9 cellular contexts compared by ENCODE assay signal in genomic region chr17:75843577-75844529, GRCh38. TPM values are rescaled to one million over a fixed set of nuclear protein-coding genes. Genes with fewer than 3 reads are reported as not detected.
DNase-seq lines count a peak whose midpoint lies in the region; ATAC-seq and TF ChIP-seq lines count a peak whose summit lies in the region.
"Had no signal": no experiment of that assay in that cellular context is flagged by ENCODE, and none has a peak within 500 bp of the region (broad histone marks: within the 10 kb centered on the region; RNA-seq: fewer than 3 reads in every experiment).

Gene UNC13D (minus strand): TSS chr17:75844404. CDS start chr17:75844337, 67 bp downstream.

- TF ChIP-seq CTCF in kidney epithelial cell (IDR thresholded peaks at IDR 0.05; ENCODE audit: insufficient read depth, low read length, poor library complexity, severe bottlenecking) (no peak), MM.1S (IDR thresholded peaks at IDR 0.05; ENCODE audit: low read length) (no peak)

- DNase-seq in SJCRH30 (peak in 1 of 2 experiments; percentile 50), kidney epithelial cell (ENCODE audit: low read depth) (no peak), MM.1S (no peak), dermis blood vessel endothelial cell (no peak)
- peak; percentile 75 for DNase-seq in activated naive CD4-positive, alpha-beta T cell treated with anti-CD3 and anti-CD28 coated beads for 36 hours
- peak; percentile 46 for DNase-seq in stimulated activated naive B cell treated with anti-CD40 and anti-IgM and Interleukin-4, amounts not matched to agents 10 μg/mL and 1 μg/mL and 100 μg/mL, for 72 hours

- H3K27me3 ChIP-seq in SJCRH30 (no peaks in the 10 kb centered on the region), kidney epithelial cell (ENCODE audit: control insufficient read depth, insufficient read depth, low read length) (no peaks in the 10 kb centered on the region), MM.1S (replicated peaks; ENCODE audit: insufficient read depth, low read length) (peaks cover 7% of the 10 kb centered on the region; the same call in 1 of the 2 replicates)
- H3K27me3 ChIP-seq: SJSA1 had no signal

- peak; percentile 44 to 53 for ATAC-seq in stimulated activated naive B cell treated with anti-CD40 and anti-IgM and Interleukin-4, amounts not matched to agents 10 μg/mL and 1 μg/mL and 100 μg/mL, for 72 hours (replicated peaks)
- no peak for ATAC-seq in HG02884 (IDR thresholded peaks at IDR 0.05; ENCODE audit: unreplicated experiment)

- H3K9me3 ChIP-seq in SJCRH30 (replicated peaks) (no peaks in the 10 kb centered on the region), MM.1S (replicated peaks; ENCODE audit: insufficient read depth, low read length) (no peaks in the 10 kb centered on the region)
- H3K9me3 ChIP-seq: SJSA1 had no signal

- H3K9me3 Mint-ChIP-seq in activated naive CD4-positive, alpha-beta T cell treated with anti-CD3 and anti-CD28 coated beads for 36 hours = no peaks in the 10 kb centered on the region
- no peaks in the 10 kb centered on the region for H3K9me3 Mint-ChIP-seq in stimulated activated naive B cell treated with anti-CD40 and anti-IgM and Interleukin-4, amounts not matched to agents 10 μg/mL and 1 μg/mL and 100 μg/mL, for 72 hours

- peaks cover 22% of the 10 kb centered on the region for H3K4me1 Mint-ChIP-seq in activated naive CD4-positive, alpha-beta T cell treated with anti-CD3 and anti-CD28 coated beads for 36 hours (ENCODE audit: low read depth)
- H3K4me1 Mint-ChIP-seq in stimulated activated naive B cell treated with anti-CD40 and anti-IgM and Interleukin-4, amounts not matched to agents 10 μg/mL and 1 μg/mL and 100 μg/mL, for 72 hours = peaks cover 24 to 48% of the 10 kb centered on the region in 2 donors

- H3K36me3 ChIP-seq in SJCRH30 (peaks cover 11% of the 10 kb centered on the region; the same call in 1 of the 2 replicates), kidney epithelial cell (ENCODE audit: control insufficient read depth, insufficient read depth, low read length) (peaks cover 2% of the 10 kb centered on the region), MM.1S (replicated peaks; ENCODE audit: insufficient read depth, low read length) (no peaks in the 10 kb centered on the region)

- CTCF ChIA-PET in activated naive CD4-positive, alpha-beta T cell treated with anti-CD3 and anti-CD28 coated beads for 36 hours (lab: Charles Lee) = interaction anchor here (0.5 to 4.9 kb wide), 4 partner anchors 11 to 72 kb away, joined by 3 to 32 read pairs (median 13); partner anchors contain the start of gene WBP2

- H3K27ac ChIP-seq in SJCRH30 (no peak within 1 kb of the TSS), MM.1S (ENCODE audit: low read length) (no peak within 1 kb of the TSS)
- H3K27ac ChIP-seq: SJSA1 had no signal

- no peak within 1 kb of the TSS for H2AFZ ChIP-seq in MM.1S (ENCODE audit: low read length)

- H3K4me2 ChIP-seq in MM.1S (ENCODE audit: low read depth, low read length) = no peak within 1 kb of the TSS

- H3K79me2 ChIP-seq in MM.1S (ENCODE audit: low read length) = no peaks in the 10 kb centered on the region

- peaks cover 13% of the 10 kb centered on the region for H3K36me3 Mint-ChIP-seq in activated naive CD4-positive, alpha-beta T cell treated with anti-CD3 and anti-CD28 coated beads for 36 hours (ENCODE audit: low read depth)
- H3K36me3 Mint-ChIP-seq in stimulated activated naive B cell treated with anti-CD40 and anti-IgM and Interleukin-4, amounts not matched to agents 10 μg/mL and 1 μg/mL and 100 μg/mL, for 72 hours = peaks cover 34 to 42% of the 10 kb centered on the region in 2 donors

- H3K27me3 Mint-ChIP-seq in activated naive CD4-positive, alpha-beta T cell treated with anti-CD3 and anti-CD28 coated beads for 36 hours (ENCODE audit: low read depth) = no peaks in the 10 kb centered on the region
- no peaks in the 10 kb centered on the region for H3K27me3 Mint-ChIP-seq in stimulated activated naive B cell treated with anti-CD40 and anti-IgM and Interleukin-4, amounts not matched to agents 10 μg/mL and 1 μg/mL and 100 μg/mL, for 72 hours

- peak; percentile 45 for TF ChIP-seq POLR2A in GM19193 (IDR thresholded peaks at IDR 0.05; ENCODE audit: extremely low read depth, insufficient read depth, insufficient read length)

- peak within 1 kb of the TSS; percentile 98 for H3K27ac Mint-ChIP-seq in activated naive CD4-positive, alpha-beta T cell treated with anti-CD3 and anti-CD28 coated beads for 36 hours
- H3K27ac Mint-ChIP-seq in stimulated activated naive B cell treated with anti-CD40 and anti-IgM and Interleukin-4, amounts not matched to agents 10 μg/mL and 1 μg/mL and 100 μg/mL, for 72 hours = peak within 1 kb of the TSS; percentile 95

- no peaks in the 10 kb centered on the region for H3K9me2 ChIP-seq in MM.1S (replicated peaks; ENCODE audit: insufficient read depth, low read length)

- H3K9ac ChIP-seq in MM.1S (ENCODE audit: low read length) = no peak within 1 kb of the TSS

- H3K4me3 ChIP-seq in SJCRH30 = peak within 1 kb of the TSS; percentile 31
- no peak within 1 kb of the TSS for H3K4me3 ChIP-seq in kidney epithelial cell (ENCODE audit: low read depth, low read length)
- H3K4me3 ChIP-seq in MM.1S (ENCODE audit: low read length) = no peak within 1 kb of the TSS
- H3K4me3 ChIP-seq: SJSA1 had no signal

- H3K4me1 ChIP-seq in SJCRH30 (peaks cover 17% of the 10 kb centered on the region; the same call in 1 of the 2 replicates), MM.1S (ENCODE audit: low read length) (no peaks in the 10 kb centered on the region)

- intact Hi-C loops in activated naive CD4-positive, alpha-beta T cell treated with anti-CD3 and anti-CD28 coated beads for 36 hours (cut with micrococcal nuclease) = loop anchor here (1.0 kb wide), 4 partner anchors 11 to 65 kb away; partner anchors contain the start of genes UNK and WBP2

- H3K4me3 Mint-ChIP-seq in activated naive CD4-positive, alpha-beta T cell treated with anti-CD3 and anti-CD28 coated beads for 36 hours = peak within 1 kb of the TSS; percentile 95
- peak within 1 kb of the TSS; percentile 93 to 96 for H3K4me3 Mint-ChIP-seq in stimulated activated naive B cell treated with anti-CD40 and anti-IgM and Interleukin-4, amounts not matched to agents 10 μg/mL and 1 μg/mL and 100 μg/mL, for 72 hours

- H4K20me1 ChIP-seq in MM.1S (ENCODE audit: insufficient read depth, low read length) = no peaks in the 10 kb centered on the region

- H3F3A ChIP-seq in MM.1S (ENCODE audit: insufficient read depth, low read length) = no peaks in the 10 kb centered on the region

RNA-seq across cellular contexts. Expression of gene UNC13D, which starts in this region (rescaled TPM):
- total RNA-seq in SJCRH30 (2014; rRNA removed; shearing (Covaris generic)) = 1.4 and 3.2 TPM in 2 replicates
- total RNA-seq in activated naive CD4-positive, alpha-beta T cell treated with anti-CD3 and anti-CD28 coated beads for 36 hours = 10 to 100 TPM; 98.5 to 99.1 TPM
- 14.0 and 17.9 TPM in 2 replicates for total RNA-seq in kidney epithelial cell
- total RNA-seq in dermis blood vessel endothelial cell = 3.2 and 3.4 TPM in 2 replicates
- total RNA-seq: SJSA1 had no signal

Comparison
In these comparisons a context has a peak if more than half of its experiments do, and no peak if none do; other contexts are left out.
1. DNase-seq: peak in activated naive CD4-positive, alpha-beta T cell treated with anti-CD3 and anti-CD28 coated beads for 36 hours (single experiment) and stimulated activated naive B cell treated with anti-CD40 and anti-IgM and Interleukin-4, amounts not matched to agents 10 μg/mL and 1 μg/mL and 100 μg/mL, for 72 hours (single experiment); none in kidney epithelial cell (single experiment), MM.1S (single experiment) and dermis blood vessel endothelial cell (single experiment).